ENCODE assay signal across 24 cellular contexts in the genomic region with DNA sequence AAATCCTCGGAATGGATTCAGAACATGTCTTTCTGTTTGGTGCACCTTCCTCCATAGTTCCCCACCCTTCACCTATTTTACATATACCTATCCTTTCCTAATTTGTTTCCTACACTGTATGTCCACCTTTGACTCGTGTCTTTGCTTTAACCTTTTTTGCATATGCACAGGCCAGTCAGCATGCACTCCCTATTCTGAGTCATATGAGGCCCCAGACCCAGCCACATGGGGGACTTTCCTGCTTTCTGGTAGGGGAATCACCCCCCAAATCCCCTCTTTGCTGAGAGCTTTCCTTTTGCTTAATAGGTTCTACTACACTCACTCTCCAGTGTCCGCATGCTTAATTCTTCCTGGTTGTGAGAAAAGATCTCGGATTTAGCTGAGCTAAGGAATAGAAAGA.
"Had no signal": no experiment of that assay in that cellular context is flagged by ENCODE, and none has a peak within 500 bp of the region (broad histone marks: within the 10 kb centered on the region; RNA-seq: fewer than 3 reads in every experiment).

No MANE protein-coding gene starts in this region.

- H3K9me3 Mint-ChIP-seq: activated CD4-positive, alpha-beta memory T cell treated with anti-CD3 and anti-CD28 coated beads, Interleukin-2, amount 10 ng/mL, durations not matched to agents 7 days and 5 days; activated naive CD4-positive, alpha-beta T cell treated with anti-CD3 and anti-CD28 coated beads, Interleukin-2, amount 10 ng/mL, durations not matched to agents 7 days and 5 days; brain; neural crest cell had no signal

- ATAC-seq: left lobe of liver; lower lobe of right lung; naive thymus-derived CD4-positive, alpha-beta T cell; right lobe of liver; stimulated activated effector memory CD8-positive, alpha-beta T cell treated with anti-CD3 and anti-CD28 coated beads, Interleukin-12 subunit alpha, Interleukin-12 subunit beta, amount 100 ng/mL, for 72 hours had no signal

- FAIRE-seq: urothelium cell line had no signal

- H3K27me3 ChIP-seq: right lobe of liver, stomach, suprapubic skin, tibial nerve had no signal

- DNase-seq: activated CD4-positive, alpha-beta memory T cell treated with anti-CD3 and anti-CD28 coated beads, Interleukin-2, amount 10 ng/mL, durations not matched to agents 7 days and 5 days; activated CD4-positive, alpha-beta T cell treated with anti-CD3 and anti-CD28 coated beads for 48 hours; activated effector memory CD4-positive, alpha-beta T cell treated with anti-CD3 and anti-CD28 coated beads, Interleukin-2, amount 50 U/mL, for 16 hours; activated naive CD4-positive, alpha-beta T cell treated with anti-CD3 and anti-CD28 coated beads, Interleukin-2, amount 10 ng/mL, durations not matched to agents 7 days and 5 days; anterior cingulate cortex; effector CD4-positive, alpha-beta T cell; erythroblast; foreskin fibroblast; immature natural killer cell; lower lobe of right lung; naive thymus-derived CD4-positive, alpha-beta T cell; posterior cingulate gyrus; right lobe of liver; stimulated activated CD4-positive, alpha-beta T cell treated with anti-CD3 and anti-CD28 coated beads, Interleukin-2, amount 100 ng/mL, for 24 hours; stomach had no signal

- H3K36me3 ChIP-seq: lower lobe of right lung, right lobe of liver, stomach, suprapubic skin, tibial nerve had no signal

- H3K27ac ChIP-seq: lower lobe of right lung, right lobe of liver, skin epidermis, stomach, suprapubic skin, tibial nerve had no signal

- H3K4me3 ChIP-seq: lower lobe of right lung, right lobe of liver, skin epidermis, stomach, suprapubic skin, tibial nerve had no signal

- H3K9me3 ChIP-seq: lower lobe of right lung, right lobe of liver, stomach, suprapubic skin, tibial nerve had no signal

- H3K27me3 Mint-ChIP-seq: activated CD4-positive, alpha-beta memory T cell treated with anti-CD3 and anti-CD28 coated beads, Interleukin-2, amount 10 ng/mL, durations not matched to agents 7 days and 5 days; activated naive CD4-positive, alpha-beta T cell treated with anti-CD3 and anti-CD28 coated beads, Interleukin-2, amount 10 ng/mL, durations not matched to agents 7 days and 5 days; dendritic cell treated with granulocyte-macrophage colony-stimulating factor and Interleukin-4, amounts not matched to agents 40 ng/mL and 50 ng/mL, for 4 days; naive thymus-derived CD4-positive, alpha-beta T cell had no signal

- H3K4me3 Mint-ChIP-seq: activated CD4-positive, alpha-beta memory T cell treated with anti-CD3 and anti-CD28 coated beads, Interleukin-2, amount 10 ng/mL, durations not matched to agents 7 days and 5 days; activated naive CD4-positive, alpha-beta T cell treated with anti-CD3 and anti-CD28 coated beads, Interleukin-2, amount 10 ng/mL, durations not matched to agents 7 days and 5 days; brain; dendritic cell treated with granulocyte-macrophage colony-stimulating factor and Interleukin-4, amounts not matched to agents 40 ng/mL and 50 ng/mL, for 4 days; immature natural killer cell; naive thymus-derived CD4-positive, alpha-beta T cell; neural crest cell; stimulated activated effector memory CD8-positive, alpha-beta T cell treated with anti-CD3 and anti-CD28 coated beads, Interleukin-12 subunit alpha, Interleukin-12 subunit beta, amount 100 ng/mL, for 72 hours had no signal

- H3K36me3 Mint-ChIP-seq: activated naive CD4-positive, alpha-beta T cell treated with anti-CD3 and anti-CD28 coated beads, Interleukin-2, amount 10 ng/mL, durations not matched to agents 7 days and 5 days; brain; immature natural killer cell; stimulated activated effector memory CD8-positive, alpha-beta T cell treated with anti-CD3 and anti-CD28 coated beads, Interleukin-12 subunit alpha, Interleukin-12 subunit beta, amount 100 ng/mL, for 72 hours had no signal

- H3K27ac Mint-ChIP-seq: activated CD4-positive, alpha-beta memory T cell treated with anti-CD3 and anti-CD28 coated beads, Interleukin-2, amount 10 ng/mL, durations not matched to agents 7 days and 5 days; activated naive CD4-positive, alpha-beta T cell treated with anti-CD3 and anti-CD28 coated beads, Interleukin-2, amount 10 ng/mL, durations not matched to agents 7 days and 5 days; brain; dendritic cell treated with granulocyte-macrophage colony-stimulating factor and Interleukin-4, amounts not matched to agents 40 ng/mL and 50 ng/mL, for 4 days; immature natural killer cell; naive thymus-derived CD4-positive, alpha-beta T cell; stimulated activated effector memory CD8-positive, alpha-beta T cell treated with anti-CD3 and anti-CD28 coated beads, Interleukin-12 subunit alpha, Interleukin-12 subunit beta, amount 100 ng/mL, for 72 hours had no signal

- H3K4me1 ChIP-seq: lower lobe of right lung, right lobe of liver, stomach, suprapubic skin, tibial nerve had no signal

- H3K4me1 Mint-ChIP-seq: activated CD4-positive, alpha-beta memory T cell treated with anti-CD3 and anti-CD28 coated beads, Interleukin-2, amount 10 ng/mL, durations not matched to agents 7 days and 5 days; activated naive CD4-positive, alpha-beta T cell treated with anti-CD3 and anti-CD28 coated beads, Interleukin-2, amount 10 ng/mL, durations not matched to agents 7 days and 5 days; brain; immature natural killer cell; naive thymus-derived CD4-positive, alpha-beta T cell; neural crest cell; stimulated activated effector memory CD8-positive, alpha-beta T cell treated with anti-CD3 and anti-CD28 coated beads, Interleukin-12 subunit alpha, Interleukin-12 subunit beta, amount 100 ng/mL, for 72 hours had no signal
